ENCODE assay signal across 1 cellular context in the genomic region with DNA sequence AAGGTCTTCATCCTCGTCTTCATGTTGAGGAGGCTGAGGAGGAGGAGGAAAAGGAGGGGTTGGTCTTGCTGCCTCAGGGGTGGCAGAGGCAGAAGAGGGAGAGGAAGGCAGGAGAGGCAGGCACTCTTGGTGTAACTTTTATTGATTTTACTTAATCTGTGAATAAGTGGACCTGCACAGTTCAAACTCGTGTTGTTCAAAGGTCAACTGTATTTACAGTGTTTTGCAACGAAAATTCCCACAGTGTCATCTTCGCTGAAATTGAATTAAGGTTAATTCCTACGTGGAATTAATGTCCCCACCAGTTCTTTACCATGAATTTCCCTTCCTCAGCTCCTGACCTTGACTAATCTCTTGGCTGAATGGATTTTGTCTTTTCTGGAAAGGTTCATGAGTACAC.
TF ChIP-seq lines count a peak whose summit lies in the region.

No MANE protein-coding gene starts in this region.

TF ChIP-seq in HepG2, 621 proteins besides CTCF, POLR2A, EP300 and RAD21 (continued from another document and continues in another):
- TF ChIP-seq, protein P1, sequence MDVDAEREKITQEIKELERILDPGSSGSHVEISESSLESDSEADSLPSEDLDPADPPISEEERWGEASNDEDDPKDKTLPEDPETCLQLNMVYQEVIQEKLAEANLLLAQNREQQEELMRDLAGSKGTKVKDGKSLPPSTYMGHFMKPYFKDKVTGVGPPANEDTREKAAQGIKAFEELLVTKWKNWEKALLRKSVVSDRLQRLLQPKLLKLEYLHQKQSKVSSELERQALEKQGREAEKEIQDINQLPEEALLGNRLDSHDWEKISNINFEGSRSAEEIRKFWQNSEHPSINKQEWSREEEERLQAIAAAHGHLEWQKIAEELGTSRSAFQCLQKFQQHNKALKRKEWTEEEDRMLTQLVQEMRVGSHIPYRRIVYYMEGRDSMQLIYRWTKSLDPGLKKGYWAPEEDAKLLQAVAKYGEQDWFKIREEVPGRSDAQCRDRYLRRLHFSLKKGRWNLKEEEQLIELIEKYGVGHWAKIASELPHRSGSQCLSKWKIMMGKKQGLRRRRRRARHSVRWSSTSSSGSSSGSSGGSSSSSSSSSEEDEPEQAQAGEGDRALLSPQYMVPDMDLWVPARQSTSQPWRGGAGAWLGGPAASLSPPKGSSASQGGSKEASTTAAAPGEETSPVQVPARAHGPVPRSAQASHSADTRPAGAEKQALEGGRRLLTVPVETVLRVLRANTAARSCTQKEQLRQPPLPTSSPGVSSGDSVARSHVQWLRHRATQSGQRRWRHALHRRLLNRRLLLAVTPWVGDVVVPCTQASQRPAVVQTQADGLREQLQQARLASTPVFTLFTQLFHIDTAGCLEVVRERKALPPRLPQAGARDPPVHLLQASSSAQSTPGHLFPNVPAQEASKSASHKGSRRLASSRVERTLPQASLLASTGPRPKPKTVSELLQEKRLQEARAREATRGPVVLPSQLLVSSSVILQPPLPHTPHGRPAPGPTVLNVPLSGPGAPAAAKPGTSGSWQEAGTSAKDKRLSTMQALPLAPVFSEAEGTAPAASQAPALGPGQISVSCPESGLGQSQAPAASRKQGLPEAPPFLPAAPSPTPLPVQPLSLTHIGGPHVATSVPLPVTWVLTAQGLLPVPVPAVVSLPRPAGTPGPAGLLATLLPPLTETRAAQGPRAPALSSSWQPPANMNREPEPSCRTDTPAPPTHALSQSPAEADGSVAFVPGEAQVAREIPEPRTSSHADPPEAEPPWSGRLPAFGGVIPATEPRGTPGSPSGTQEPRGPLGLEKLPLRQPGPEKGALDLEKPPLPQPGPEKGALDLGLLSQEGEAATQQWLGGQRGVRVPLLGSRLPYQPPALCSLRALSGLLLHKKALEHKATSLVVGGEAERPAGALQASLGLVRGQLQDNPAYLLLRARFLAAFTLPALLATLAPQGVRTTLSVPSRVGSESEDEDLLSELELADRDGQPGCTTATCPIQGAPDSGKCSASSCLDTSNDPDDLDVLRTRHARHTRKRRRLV (CRISPR knock-in tag; IDR thresholded peaks at IDR 0.05) = no peak
- TF ChIP-seq TOE1 (CRISPR knock-in tag; IDR thresholded peaks at IDR 0.05) = no peak
- peak; percentile 76 for TF ChIP-seq BHLHE40 (IDR thresholded peaks at IDR 0.05; ENCODE audit: low read length)
- peak; percentile 71 for TF ChIP-seq HMG20A (CRISPR knock-in tag; IDR thresholded peaks at IDR 0.05; ENCODE audit: borderline replicate concordance)
- no peak for TF ChIP-seq GABPA (IDR thresholded peaks at IDR 0.05; ENCODE audit: low read depth, low read length)
- TF ChIP-seq GABPA (CRISPR knock-in tag; IDR thresholded peaks at IDR 0.05; ENCODE audit: low read depth) = no peak
- TF ChIP-seq, protein P2, sequence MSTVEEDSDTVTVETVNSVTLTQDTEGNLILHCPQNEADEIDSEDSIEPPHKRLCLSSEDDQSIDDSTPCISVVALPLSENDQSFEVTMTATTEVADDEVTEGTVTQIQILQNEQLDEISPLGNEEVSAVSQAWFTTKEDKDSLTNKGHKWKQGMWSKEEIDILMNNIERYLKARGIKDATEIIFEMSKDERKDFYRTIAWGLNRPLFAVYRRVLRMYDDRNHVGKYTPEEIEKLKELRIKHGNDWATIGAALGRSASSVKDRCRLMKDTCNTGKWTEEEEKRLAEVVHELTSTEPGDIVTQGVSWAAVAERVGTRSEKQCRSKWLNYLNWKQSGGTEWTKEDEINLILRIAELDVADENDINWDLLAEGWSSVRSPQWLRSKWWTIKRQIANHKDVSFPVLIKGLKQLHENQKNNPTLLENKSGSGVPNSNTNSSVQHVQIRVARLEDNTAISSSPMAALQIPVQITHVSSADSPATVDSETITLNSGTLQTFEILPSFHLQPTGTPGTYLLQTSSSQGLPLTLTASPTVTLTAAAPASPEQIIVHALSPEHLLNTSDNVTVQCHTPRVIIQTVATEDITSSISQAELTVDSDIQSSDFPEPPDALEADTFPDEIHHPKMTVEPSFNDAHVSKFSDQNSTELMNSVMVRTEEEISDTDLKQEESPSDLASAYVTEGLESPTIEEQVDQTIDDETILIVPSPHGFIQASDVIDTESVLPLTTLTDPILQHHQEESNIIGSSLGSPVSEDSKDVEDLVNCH (CRISPR knock-in tag; IDR thresholded peaks at IDR 0.05) = no peak
- no peak for TF ChIP-seq XBP1 (CRISPR knock-in tag; IDR thresholded peaks at IDR 0.05)
- no peak for TF ChIP-seq ZNF782 (CRISPR knock-in tag; IDR thresholded peaks at IDR 0.05; ENCODE audit: borderline replicate concordance)
- TF ChIP-seq, protein P3, sequence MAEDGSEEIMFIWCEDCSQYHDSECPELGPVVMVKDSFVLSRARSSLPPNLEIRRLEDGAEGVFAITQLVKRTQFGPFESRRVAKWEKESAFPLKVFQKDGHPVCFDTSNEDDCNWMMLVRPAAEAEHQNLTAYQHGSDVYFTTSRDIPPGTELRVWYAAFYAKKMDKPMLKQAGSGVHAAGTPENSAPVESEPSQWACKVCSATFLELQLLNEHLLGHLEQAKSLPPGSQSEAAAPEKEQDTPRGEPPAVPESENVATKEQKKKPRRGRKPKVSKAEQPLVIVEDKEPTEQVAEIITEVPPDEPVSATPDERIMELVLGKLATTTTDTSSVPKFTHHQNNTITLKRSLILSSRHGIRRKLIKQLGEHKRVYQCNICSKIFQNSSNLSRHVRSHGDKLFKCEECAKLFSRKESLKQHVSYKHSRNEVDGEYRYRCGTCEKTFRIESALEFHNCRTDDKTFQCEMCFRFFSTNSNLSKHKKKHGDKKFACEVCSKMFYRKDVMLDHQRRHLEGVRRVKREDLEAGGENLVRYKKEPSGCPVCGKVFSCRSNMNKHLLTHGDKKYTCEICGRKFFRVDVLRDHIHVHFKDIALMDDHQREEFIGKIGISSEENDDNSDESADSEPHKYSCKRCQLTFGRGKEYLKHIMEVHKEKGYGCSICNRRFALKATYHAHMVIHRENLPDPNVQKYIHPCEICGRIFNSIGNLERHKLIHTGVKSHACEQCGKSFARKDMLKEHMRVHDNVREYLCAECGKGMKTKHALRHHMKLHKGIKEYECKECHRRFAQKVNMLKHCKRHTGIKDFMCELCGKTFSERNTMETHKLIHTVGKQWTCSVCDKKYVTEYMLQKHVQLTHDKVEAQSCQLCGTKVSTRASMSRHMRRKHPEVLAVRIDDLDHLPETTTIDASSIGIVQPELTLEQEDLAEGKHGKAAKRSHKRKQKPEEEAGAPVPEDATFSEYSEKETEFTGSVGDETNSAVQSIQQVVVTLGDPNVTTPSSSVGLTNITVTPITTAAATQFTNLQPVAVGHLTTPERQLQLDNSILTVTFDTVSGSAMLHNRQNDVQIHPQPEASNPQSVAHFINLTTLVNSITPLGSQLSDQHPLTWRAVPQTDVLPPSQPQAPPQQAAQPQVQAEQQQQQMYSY (CRISPR knock-in tag; IDR thresholded peaks at IDR 0.05) = no peak
- no peak for TF ChIP-seq MEIS2 (CRISPR knock-in tag; IDR thresholded peaks at IDR 0.05)
- TF ChIP-seq, protein P4, sequence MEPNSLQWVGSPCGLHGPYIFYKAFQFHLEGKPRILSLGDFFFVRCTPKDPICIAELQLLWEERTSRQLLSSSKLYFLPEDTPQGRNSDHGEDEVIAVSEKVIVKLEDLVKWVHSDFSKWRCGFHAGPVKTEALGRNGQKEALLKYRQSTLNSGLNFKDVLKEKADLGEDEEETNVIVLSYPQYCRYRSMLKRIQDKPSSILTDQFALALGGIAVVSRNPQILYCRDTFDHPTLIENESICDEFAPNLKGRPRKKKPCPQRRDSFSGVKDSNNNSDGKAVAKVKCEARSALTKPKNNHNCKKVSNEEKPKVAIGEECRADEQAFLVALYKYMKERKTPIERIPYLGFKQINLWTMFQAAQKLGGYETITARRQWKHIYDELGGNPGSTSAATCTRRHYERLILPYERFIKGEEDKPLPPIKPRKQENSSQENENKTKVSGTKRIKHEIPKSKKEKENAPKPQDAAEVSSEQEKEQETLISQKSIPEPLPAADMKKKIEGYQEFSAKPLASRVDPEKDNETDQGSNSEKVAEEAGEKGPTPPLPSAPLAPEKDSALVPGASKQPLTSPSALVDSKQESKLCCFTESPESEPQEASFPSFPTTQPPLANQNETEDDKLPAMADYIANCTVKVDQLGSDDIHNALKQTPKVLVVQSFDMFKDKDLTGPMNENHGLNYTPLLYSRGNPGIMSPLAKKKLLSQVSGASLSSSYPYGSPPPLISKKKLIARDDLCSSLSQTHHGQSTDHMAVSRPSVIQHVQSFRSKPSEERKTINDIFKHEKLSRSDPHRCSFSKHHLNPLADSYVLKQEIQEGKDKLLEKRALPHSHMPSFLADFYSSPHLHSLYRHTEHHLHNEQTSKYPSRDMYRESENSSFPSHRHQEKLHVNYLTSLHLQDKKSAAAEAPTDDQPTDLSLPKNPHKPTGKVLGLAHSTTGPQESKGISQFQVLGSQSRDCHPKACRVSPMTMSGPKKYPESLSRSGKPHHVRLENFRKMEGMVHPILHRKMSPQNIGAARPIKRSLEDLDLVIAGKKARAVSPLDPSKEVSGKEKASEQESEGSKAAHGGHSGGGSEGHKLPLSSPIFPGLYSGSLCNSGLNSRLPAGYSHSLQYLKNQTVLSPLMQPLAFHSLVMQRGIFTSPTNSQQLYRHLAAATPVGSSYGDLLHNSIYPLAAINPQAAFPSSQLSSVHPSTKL (CRISPR knock-in tag; IDR thresholded peaks at IDR 0.05) = peak; percentile 85
- TF ChIP-seq BORCS8-MEF2B (CRISPR knock-in tag; IDR thresholded peaks at IDR 0.05) = no peak
- TF ChIP-seq CBFB (CRISPR knock-in tag; IDR thresholded peaks at IDR 0.05) = no peak
- no peak for TF ChIP-seq CREB1 (IDR thresholded peaks at IDR 0.05)
- 0 out of 2 replicates have a peak, but pooled peaks have one; percentile 13 for TF ChIP-seq CREB1 (CRISPR knock-in tag; IDR thresholded peaks at IDR 0.05)
- TF ChIP-seq, protein P5, sequence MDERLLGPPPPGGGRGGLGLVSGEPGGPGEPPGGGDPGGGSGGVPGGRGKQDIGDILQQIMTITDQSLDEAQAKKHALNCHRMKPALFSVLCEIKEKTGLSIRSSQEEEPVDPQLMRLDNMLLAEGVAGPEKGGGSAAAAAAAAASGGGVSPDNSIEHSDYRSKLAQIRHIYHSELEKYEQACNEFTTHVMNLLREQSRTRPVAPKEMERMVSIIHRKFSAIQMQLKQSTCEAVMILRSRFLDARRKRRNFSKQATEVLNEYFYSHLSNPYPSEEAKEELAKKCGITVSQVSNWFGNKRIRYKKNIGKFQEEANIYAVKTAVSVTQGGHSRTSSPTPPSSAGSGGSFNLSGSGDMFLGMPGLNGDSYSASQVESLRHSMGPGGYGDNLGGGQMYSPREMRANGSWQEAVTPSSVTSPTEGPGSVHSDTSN (CRISPR knock-in tag; IDR thresholded peaks at IDR 0.05) = no peak
- TF ChIP-seq, protein P6, sequence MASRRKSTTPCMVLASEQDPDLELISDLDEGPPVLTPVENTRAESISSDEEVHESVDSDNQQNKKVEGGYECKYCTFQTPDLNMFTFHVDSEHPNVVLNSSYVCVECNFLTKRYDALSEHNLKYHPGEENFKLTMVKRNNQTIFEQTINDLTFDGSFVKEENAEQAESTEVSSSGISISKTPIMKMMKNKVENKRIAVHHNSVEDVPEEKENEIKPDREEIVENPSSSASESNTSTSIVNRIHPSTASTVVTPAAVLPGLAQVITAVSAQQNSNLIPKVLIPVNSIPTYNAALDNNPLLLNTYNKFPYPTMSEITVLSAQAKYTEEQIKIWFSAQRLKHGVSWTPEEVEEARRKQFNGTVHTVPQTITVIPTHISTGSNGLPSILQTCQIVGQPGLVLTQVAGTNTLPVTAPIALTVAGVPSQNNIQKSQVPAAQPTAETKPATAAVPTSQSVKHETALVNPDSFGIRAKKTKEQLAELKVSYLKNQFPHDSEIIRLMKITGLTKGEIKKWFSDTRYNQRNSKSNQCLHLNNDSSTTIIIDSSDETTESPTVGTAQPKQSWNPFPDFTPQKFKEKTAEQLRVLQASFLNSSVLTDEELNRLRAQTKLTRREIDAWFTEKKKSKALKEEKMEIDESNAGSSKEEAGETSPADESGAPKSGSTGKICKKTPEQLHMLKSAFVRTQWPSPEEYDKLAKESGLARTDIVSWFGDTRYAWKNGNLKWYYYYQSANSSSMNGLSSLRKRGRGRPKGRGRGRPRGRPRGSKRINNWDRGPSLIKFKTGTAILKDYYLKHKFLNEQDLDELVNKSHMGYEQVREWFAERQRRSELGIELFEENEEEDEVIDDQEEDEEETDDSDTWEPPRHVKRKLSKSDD (CRISPR knock-in tag; IDR thresholded peaks at IDR 0.05; ENCODE audit: low read depth) = no peak
- TF ChIP-seq, protein P7, sequence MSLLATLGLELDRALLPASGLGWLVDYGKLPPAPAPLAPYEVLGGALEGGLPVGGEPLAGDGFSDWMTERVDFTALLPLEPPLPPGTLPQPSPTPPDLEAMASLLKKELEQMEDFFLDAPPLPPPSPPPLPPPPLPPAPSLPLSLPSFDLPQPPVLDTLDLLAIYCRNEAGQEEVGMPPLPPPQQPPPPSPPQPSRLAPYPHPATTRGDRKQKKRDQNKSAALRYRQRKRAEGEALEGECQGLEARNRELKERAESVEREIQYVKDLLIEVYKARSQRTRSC (CRISPR knock-in tag; IDR thresholded peaks at IDR 0.05; ENCODE audit: low read depth) = no peak
- no peak for TF ChIP-seq ZBTB8A (CRISPR knock-in tag; IDR thresholded peaks at IDR 0.05; ENCODE audit: borderline replicate concordance, low read depth)
- TF ChIP-seq, protein P8, sequence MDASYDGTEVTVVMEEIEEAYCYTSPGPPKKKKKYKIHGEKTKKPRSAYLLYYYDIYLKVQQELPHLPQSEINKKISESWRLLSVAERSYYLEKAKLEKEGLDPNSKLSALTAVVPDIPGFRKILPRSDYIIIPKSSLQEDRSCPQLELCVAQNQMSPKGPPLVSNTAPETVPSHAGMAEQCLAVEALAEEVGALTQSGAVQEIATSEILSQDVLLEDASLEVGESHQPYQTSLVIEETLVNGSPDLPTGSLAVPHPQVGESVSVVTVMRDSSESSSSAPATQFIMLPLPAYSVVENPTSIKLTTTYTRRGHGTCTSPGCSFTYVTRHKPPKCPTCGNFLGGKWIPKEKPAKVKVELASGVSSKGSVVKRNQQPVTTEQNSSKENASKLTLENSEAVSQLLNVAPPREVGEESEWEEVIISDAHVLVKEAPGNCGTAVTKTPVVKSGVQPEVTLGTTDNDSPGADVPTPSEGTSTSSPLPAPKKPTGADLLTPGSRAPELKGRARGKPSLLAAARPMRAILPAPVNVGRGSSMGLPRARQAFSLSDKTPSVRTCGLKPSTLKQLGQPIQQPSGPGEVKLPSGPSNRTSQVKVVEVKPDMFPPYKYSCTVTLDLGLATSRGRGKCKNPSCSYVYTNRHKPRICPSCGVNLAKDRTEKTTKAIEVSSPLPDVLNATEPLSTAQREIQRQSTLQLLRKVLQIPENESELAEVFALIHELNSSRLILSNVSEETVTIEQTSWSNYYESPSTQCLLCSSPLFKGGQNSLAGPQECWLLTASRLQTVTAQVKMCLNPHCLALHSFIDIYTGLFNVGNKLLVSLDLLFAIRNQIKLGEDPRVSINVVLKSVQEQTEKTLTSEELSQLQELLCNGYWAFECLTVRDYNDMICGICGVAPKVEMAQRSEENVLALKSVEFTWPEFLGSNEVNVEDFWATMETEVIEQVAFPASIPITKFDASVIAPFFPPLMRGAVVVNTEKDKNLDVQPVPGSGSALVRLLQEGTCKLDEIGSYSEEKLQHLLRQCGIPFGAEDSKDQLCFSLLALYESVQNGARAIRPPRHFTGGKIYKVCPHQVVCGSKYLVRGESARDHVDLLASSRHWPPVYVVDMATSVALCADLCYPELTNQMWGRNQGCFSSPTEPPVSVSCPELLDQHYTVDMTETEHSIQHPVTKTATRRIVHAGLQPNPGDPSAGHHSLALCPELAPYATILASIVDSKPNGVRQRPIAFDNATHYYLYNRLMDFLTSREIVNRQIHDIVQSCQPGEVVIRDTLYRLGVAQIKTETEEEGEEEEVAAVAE (CRISPR knock-in tag; IDR thresholded peaks at IDR 0.05; ENCODE audit: borderline replicate concordance) = no peak
